7 cellular contexts compared by ENCODE assay signal in genomic region chr16:67169642-67170167, GRCh38. TPM values are rescaled to one million over a fixed set of nuclear protein-coding genes. Genes with fewer than 3 reads are reported as not detected.
A peak's percentile ranks its signal among the peaks of the same experiment; 100 is the strongest.
DNase-seq lines count a peak whose midpoint lies in the region; ATAC-seq, FAIRE-seq and TF ChIP-seq lines count a peak whose summit lies in the region.

No MANE protein-coding gene starts in this region.

- ATAC-seq in stimulated activated memory B cell treated with anti-CD40 and anti-IgM and Interleukin-4, amounts not matched to agents 10 μg/mL and 1 μg/mL and 100 μg/mL, for 72 hours, result no peak
- ATAC-seq in HG02840 (IDR thresholded peaks at IDR 0.05; ENCODE audit: low FRiP score, unreplicated experiment) (no peak), HG03442 (IDR thresholded peaks at IDR 0.05; ENCODE audit: unreplicated experiment) (no peak)

- no peak for FAIRE-seq in astrocyte (lab: Jason Lieb, UNC)

- H3K27ac ChIP-seq in astrocyte (ENCODE audit: low read depth, low read length), result peak overlapping the region; percentile 29

- H3K9ac ChIP-seq in astrocyte (ENCODE audit: low read length), result peak overlapping the region; percentile 68

- no peaks in the 10 kb centered on the region for H3K9me3 ChIP-seq in astrocyte (ENCODE audit: insufficient read depth, low read depth, low read length)

- TF ChIP-seq CTCF in GM12874 (IDR thresholded peaks at IDR 0.05; ENCODE audit: insufficient read depth, low read depth, low read length), result peak; percentile 84
- TF ChIP-seq CTCF in astrocyte (IDR thresholded peaks at IDR 0.05; ENCODE audit: insufficient read depth, low read depth, low read length), result peak; percentile 55

- no peaks in the 10 kb centered on the region for H3K36me3 ChIP-seq in astrocyte (ENCODE audit: insufficient read depth, low read length)

- H2AFZ ChIP-seq in astrocyte (ENCODE audit: low read depth, low read length), result peak overlapping the region; percentile 74

- no peaks in the 10 kb centered on the region for H3K9me3 Mint-ChIP-seq in astrocyte (ENCODE audit: unreplicated experiment)
- no peaks in the 10 kb centered on the region for H3K9me3 Mint-ChIP-seq in stimulated activated memory B cell treated with anti-CD40 and anti-IgM and Interleukin-4, amounts not matched to agents 10 μg/mL and 1 μg/mL and 100 μg/mL, for 72 hours

- H3K79me2 ChIP-seq in astrocyte (ENCODE audit: insufficient read depth, low read length), result no peaks in the 10 kb centered on the region

- H3K27ac Mint-ChIP-seq in astrocyte (ENCODE audit: unreplicated experiment), result peak overlapping the region; percentile 95
- H3K27ac Mint-ChIP-seq in stimulated activated memory B cell treated with anti-CD40 and anti-IgM and Interleukin-4, amounts not matched to agents 10 μg/mL and 1 μg/mL and 100 μg/mL, for 72 hours, result no peak overlapping the region

- peak overlapping the region; percentile 77 for H3K4me3 Mint-ChIP-seq in astrocyte (ENCODE audit: unreplicated experiment)
- H3K4me3 Mint-ChIP-seq in stimulated activated memory B cell treated with anti-CD40 and anti-IgM and Interleukin-4, amounts not matched to agents 10 μg/mL and 1 μg/mL and 100 μg/mL, for 72 hours, result peak overlapping the region; percentile 76

- H3K4me1 ChIP-seq in astrocyte (ENCODE audit: insufficient read depth, low read length), result peaks cover 29% of the 10 kb centered on the region

- peak overlapping the region; percentile 58 for H3K4me3 ChIP-seq in astrocyte (ENCODE audit: insufficient read depth, low read depth, low read length)

- peaks cover 38% of the 10 kb centered on the region for H3K27me3 ChIP-seq in astrocyte (ENCODE audit: insufficient read depth, low read length)

- H4K20me1 ChIP-seq in astrocyte (ENCODE audit: insufficient read depth, low read length), result peaks cover 10% of the 10 kb centered on the region

- peaks cover 7% of the 10 kb centered on the region for H3K36me3 Mint-ChIP-seq in astrocyte (ENCODE audit: low read depth, unreplicated experiment)
- no peaks in the 10 kb centered on the region for H3K36me3 Mint-ChIP-seq in stimulated activated memory B cell treated with anti-CD40 and anti-IgM and Interleukin-4, amounts not matched to agents 10 μg/mL and 1 μg/mL and 100 μg/mL, for 72 hours

- peak overlapping the region; percentile 87 for H3K4me2 ChIP-seq in astrocyte (ENCODE audit: low read length)

- peaks cover 45% of the 10 kb centered on the region for H3K27me3 Mint-ChIP-seq in astrocyte (ENCODE audit: low read depth, unreplicated experiment)
- H3K27me3 Mint-ChIP-seq in stimulated activated memory B cell treated with anti-CD40 and anti-IgM and Interleukin-4, amounts not matched to agents 10 μg/mL and 1 μg/mL and 100 μg/mL, for 72 hours, result peaks cover 95% of the 10 kb centered on the region

- DNase-seq in NCI-H1105 treated with DMSO at 0.1 percent for 48 hours (lab: John Stamatoyannopoulos, UW), result peak; percentile 31
- no peak for DNase-seq in astrocyte (ENCODE audit: low read depth)
- DNase-seq in iPS-NIHi11 (ENCODE audit: low spot score), result peak; percentile 62

- peaks cover 23% of the 10 kb centered on the region for H3K4me1 Mint-ChIP-seq in astrocyte (ENCODE audit: low read depth, unreplicated experiment)
- H3K4me1 Mint-ChIP-seq in stimulated activated memory B cell treated with anti-CD40 and anti-IgM and Interleukin-4, amounts not matched to agents 10 μg/mL and 1 μg/mL and 100 μg/mL, for 72 hours, result peaks cover 51% of the 10 kb centered on the region

RNA-seq across cellular contexts. Expression of gene NOL3, which starts 0.6 kb away (rescaled TPM):
- 9.5 and 10.9 TPM in 2 replicates for total RNA-seq in astrocyte

RNA-seq across cellular contexts. Expression of gene HSF4, which starts 5.2 kb away (rescaled TPM):
- total RNA-seq in astrocyte, result 4.4 and 4.5 TPM in 2 replicates

RNA-seq across cellular contexts. Expression of gene FBXL8, which starts 9.9 kb away (rescaled TPM):
- total RNA-seq in astrocyte, result 5.6 and 6.8 TPM in 2 replicates

RNA-seq across cellular contexts. Expression of gene TRADD, which starts 10.0 kb away (rescaled TPM):
- total RNA-seq in astrocyte, result 10.1 and 11.0 TPM in 2 replicates

RNA-seq across cellular contexts. Expression of gene MATCAP1, which starts 14.1 kb away (rescaled TPM):
- 26.1 TPM in 2 replicates for total RNA-seq in astrocyte
